Comparison of ENCODE assay signal across 8 cellular contexts in the genomic region with DNA sequence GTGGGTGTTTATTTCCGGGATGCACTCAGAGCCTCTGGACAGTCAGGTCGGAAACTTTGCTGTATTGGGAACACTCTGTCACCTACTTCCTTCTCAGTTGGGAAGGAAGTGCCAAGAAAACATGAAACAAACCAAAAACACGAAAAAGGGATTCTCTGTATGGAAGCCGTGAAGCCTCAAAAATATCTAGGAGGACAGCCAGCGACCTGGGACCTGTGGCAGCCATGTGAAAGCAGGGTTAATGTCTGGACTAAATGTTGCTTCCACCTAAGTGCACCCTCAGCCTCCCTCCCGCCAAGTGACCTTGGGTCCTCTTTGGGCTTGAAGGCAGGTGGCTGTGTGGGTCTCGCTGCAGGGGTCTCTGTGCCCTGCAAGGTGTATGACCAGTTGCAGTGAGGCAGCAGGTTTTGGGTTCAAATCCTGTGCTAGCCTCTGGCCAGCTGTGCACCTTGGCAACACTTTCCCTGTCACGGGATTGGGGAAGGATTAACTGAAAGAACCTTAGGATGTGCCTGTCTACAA. TPM values are rescaled to one million over a fixed set of nuclear protein-coding genes. Genes with fewer than 3 reads are reported as not detected.
A peak's percentile ranks its signal among the peaks of the same experiment; 100 is the strongest.
DNase-seq lines count a peak whose midpoint lies in the region; ATAC-seq and TF ChIP-seq lines count a peak whose summit lies in the region.

No MANE protein-coding gene starts in this region.

- no peaks in the 10 kb centered on the region for H3K9me3 ChIP-seq in Loucy (ENCODE audit: insufficient read depth, low read depth, low read length)

- peak overlapping the region; percentile 89 for H3K4me2 ChIP-seq in Loucy (ENCODE audit: low read depth, low read length, poor library complexity, severe bottlenecking)

- no peaks in the 10 kb centered on the region for H3K36me3 Mint-ChIP-seq in CD14-positive monocyte
- H3K36me3 Mint-ChIP-seq in dendritic cell treated with granulocyte-macrophage colony-stimulating factor and Interleukin-4, amounts not matched to agents 40 ng/mL and 50 ng/mL, for 4 days (ENCODE audit: low read depth) = peaks cover 33% of the 10 kb centered on the region
- no peaks in the 10 kb centered on the region for H3K36me3 Mint-ChIP-seq in naive B cell

- TF ChIP-seq CTCF in CD14-positive monocyte (IDR thresholded peaks at IDR 0.05) = no peak
- no peak for TF ChIP-seq CTCF in Loucy (conservative IDR thresholded peaks at IDR 0.05; ENCODE audit: low read length)

- peaks cover 0 to 1% (median 0%) of the 10 kb centered on the region in 3 donors for H3K27me3 Mint-ChIP-seq in CD14-positive monocyte (ENCODE audit: low read depth in 3 of 3)
- no peaks in the 10 kb centered on the region for H3K27me3 Mint-ChIP-seq in dendritic cell treated with granulocyte-macrophage colony-stimulating factor and Interleukin-4, amounts not matched to agents 40 ng/mL and 50 ng/mL, for 4 days
- no peaks in the 10 kb centered on the region for H3K27me3 Mint-ChIP-seq in naive B cell

- no peaks in the 10 kb centered on the region for H3K9me2 ChIP-seq in Loucy (replicated peaks; ENCODE audit: low read depth, low read length)

- peaks cover 0 to 3% (median 0%) of the 10 kb centered on the region in 7 donors for H3K9me3 Mint-ChIP-seq in CD14-positive monocyte
- no peaks in the 10 kb centered on the region for H3K9me3 Mint-ChIP-seq in dendritic cell treated with granulocyte-macrophage colony-stimulating factor and Interleukin-4, amounts not matched to agents 40 ng/mL and 50 ng/mL, for 4 days
- H3K9me3 Mint-ChIP-seq in naive B cell = no peaks in the 10 kb centered on the region

- H2AFZ ChIP-seq in Loucy (ENCODE audit: low read length) = no peak overlapping the region

- H3K79me2 ChIP-seq in Loucy (ENCODE audit: insufficient read depth, low read length) = peaks cover 31% of the 10 kb centered on the region

- H3K27ac Mint-ChIP-seq in CD14-positive monocyte (peak overlapping the region; percentile 85 to 95 (median 93)), naive B cell (peak overlapping the region; percentile 24 to 96 (median 84))
- H3K27ac Mint-ChIP-seq in dendritic cell treated with granulocyte-macrophage colony-stimulating factor and Interleukin-4, amounts not matched to agents 40 ng/mL and 50 ng/mL, for 4 days = peak overlapping the region; percentile 95

- peaks cover 12% of the 10 kb centered on the region for H3K4me1 ChIP-seq in Loucy (ENCODE audit: insufficient read depth, low read length, poor library complexity, severe bottlenecking)

- H3K27me3 ChIP-seq in Loucy (ENCODE audit: insufficient read depth, low read length, poor library complexity, severe bottlenecking) = no peaks in the 10 kb centered on the region

- H3K4me1 Mint-ChIP-seq in CD14-positive monocyte = peaks cover 30% of the 10 kb centered on the region
- H3K4me1 Mint-ChIP-seq in dendritic cell treated with granulocyte-macrophage colony-stimulating factor and Interleukin-4, amounts not matched to agents 40 ng/mL and 50 ng/mL, for 4 days (ENCODE audit: low read depth) = peaks cover 32% of the 10 kb centered on the region
- H3K4me1 Mint-ChIP-seq in naive B cell = peaks cover 17 to 39% (median 24%) of the 10 kb centered on the region in 3 donors

- peak overlapping the region; percentile 87 to 95 for H3K4me3 Mint-ChIP-seq in CD14-positive monocyte
- H3K4me3 Mint-ChIP-seq in dendritic cell treated with granulocyte-macrophage colony-stimulating factor and Interleukin-4, amounts not matched to agents 40 ng/mL and 50 ng/mL, for 4 days = peak overlapping the region; percentile 93
- H3K4me3 Mint-ChIP-seq in naive B cell = peak overlapping the region; percentile 88 to 95 (median 90)

- no peak for ATAC-seq in naive B cell (ENCODE audit: low read depth in 2 of 2)
- no peak for ATAC-seq in GM21367 (IDR thresholded peaks at IDR 0.05; ENCODE audit: unreplicated experiment)

- H3F3A ChIP-seq in Loucy (ENCODE audit: low read depth) = no peaks in the 10 kb centered on the region

- intact Hi-C loops in CD14-positive monocyte (cut with micrococcal nuclease) = loop anchor here (2.0 to 10.0 kb wide), 3 partner anchors 27 to 63 kb away; a partner anchor contains a TSS
- intact Hi-C loops in dendritic cell treated with granulocyte-macrophage colony-stimulating factor and Interleukin-4, amounts not matched to agents 40 ng/mL and 50 ng/mL, for 4 days (cut with micrococcal nuclease) = loop anchor here (2.0 kb wide), 1 partner anchor 27 kb away; a partner anchor contains a TSS

- H4K20me1 ChIP-seq in Loucy (ENCODE audit: insufficient read depth, low read length, poor library complexity, severe bottlenecking) = peaks cover 17% of the 10 kb centered on the region

- H3K4me3 ChIP-seq in Loucy (ENCODE audit: low read length, poor library complexity, severe bottlenecking) = peak overlapping the region; percentile 82

- no peak for DNase-seq in CD14-positive monocyte (ENCODE audit: low spot score)
- DNase-seq in naive B cell = no peak
- no peak for DNase-seq in activated gamma-delta T cell (lab: John Stamatoyannopoulos, UW)
- DNase-seq in EL = no peak
- no peak for DNase-seq in NCI-H2171 (lab: John Stamatoyannopoulos, UW)

- no peaks in the 10 kb centered on the region for H3K36me3 ChIP-seq in Loucy (ENCODE audit: insufficient read depth, low read length)

- H3K9ac ChIP-seq in Loucy (ENCODE audit: low read depth, low read length, poor library complexity, severe bottlenecking) = peak overlapping the region; percentile 91

RNA-seq across cellular contexts. Expression of a gene that starts 0.8 kb away (rescaled TPM):
- polyA plus RNA-seq in CD14-positive monocyte = 1 to 10 TPM; 1.8 to 3.2 TPM
- 1 to 10 TPM; 2.6 to 9.9 (median 3.2) TPM for polyA plus RNA-seq in naive B cell (ENCODE audit: low read depth in 6 of 6)

RNA-seq across cellular contexts. Expression of a gene that starts 27.1 kb away (rescaled TPM):
- polyA plus RNA-seq in CD14-positive monocyte (10 to 100 TPM in 1 of 2 donors, 1 to 10 TPM in 1; 8.6 to 10.8 TPM), naive B cell (ENCODE audit: low read depth in 6 of 6) (10 to 100 TPM; 11.1 to 33.6 (median 13.5) TPM)

RNA-seq across cellular contexts. Expression of a gene that starts 41.7 kb away (rescaled TPM):
- 10 to 100 TPM; 48.0 to 65.7 TPM for polyA plus RNA-seq in CD14-positive monocyte
- polyA plus RNA-seq in naive B cell (ENCODE audit: low read depth in 6 of 6) = 10 to 100 TPM; 34.8 to 57.7 (median 45.9) TPM

RNA-seq across cellular contexts. Expression of a gene that starts 51.4 kb away (rescaled TPM):
- polyA plus RNA-seq in CD14-positive monocyte = 1 to 10 TPM; 3.6 to 4.0 TPM
- 10 to 100 TPM; 13.0 to 22.1 (median 19.5) TPM for polyA plus RNA-seq in naive B cell (ENCODE audit: low read depth in 6 of 6)
